Comparison of ENCODE assay signal across 10 cellular contexts in genomic region chr6:125957391-125957693, GRCh38. TPM values are rescaled to one million over a fixed set of nuclear protein-coding genes. Genes with fewer than 3 reads are reported as not detected.
A peak's percentile ranks its signal among the peaks of the same experiment; 100 is the strongest.
DNase-seq lines count a peak whose midpoint lies in the region; ATAC-seq, FAIRE-seq and TF ChIP-seq lines count a peak whose summit lies in the region.
"Had no signal": no experiment of that assay in that cellular context is flagged by ENCODE, and none has a peak within 500 bp of the region (broad histone marks: within the 10 kb centered on the region; RNA-seq: fewer than 3 reads in every experiment).

No MANE protein-coding gene starts in this region.

- H3K27me3 ChIP-seq in HAP-1 (ENCODE audit: low read depth) = no peaks in the 10 kb centered on the region
- H3K27me3 ChIP-seq in ascending aorta = no peaks in the 10 kb centered on the region
- H3K27me3 ChIP-seq in keratinocyte (ENCODE audit: control insufficient read depth, extremely low read depth, insufficient read depth, low read length) = no peaks in the 10 kb centered on the region

- peak overlapping the region; percentile 88 for H3K9ac ChIP-seq in keratinocyte (ENCODE audit: control insufficient read depth, extremely low read depth, insufficient read depth, low read length)

- H3K4me2 ChIP-seq in keratinocyte (ENCODE audit: control insufficient read depth, extremely low read depth, insufficient read depth, low read depth, low read length) = peak overlapping the region; percentile 97

- H2AFZ ChIP-seq in keratinocyte (ENCODE audit: control insufficient read depth, low read length) = peak overlapping the region; percentile 95

- no peaks in the 10 kb centered on the region for H4K20me1 ChIP-seq in keratinocyte (ENCODE audit: control insufficient read depth, extremely low read depth, insufficient read depth, low read length)

- H3K4me1 ChIP-seq in HAP-1 (peaks cover 12% of the 10 kb centered on the region), ascending aorta (peaks cover 0 to 10% of the 10 kb centered on the region in 2 donors), keratinocyte (ENCODE audit: control insufficient read depth, extremely low read depth, insufficient read depth, low read length) (peaks cover 16% of the 10 kb centered on the region)

- ATAC-seq in GM19455 (IDR thresholded peaks at IDR 0.05; ENCODE audit: unreplicated experiment) = no peak

- H3K27ac ChIP-seq in ascending aorta = peak overlapping the region; percentile 79 to 93
- H3K27ac ChIP-seq in keratinocyte (ENCODE audit: control insufficient read depth, insufficient read depth, low read length) = peak overlapping the region; percentile 78

- H3K9me1 ChIP-seq in keratinocyte (ENCODE audit: control insufficient read depth, extremely low read depth, insufficient read depth, low read length) = no peaks in the 10 kb centered on the region

- in situ Hi-C loops in HAP-1 (cut with MboI; ENCODE audit: low sequenced_read_pairs) = loop anchor here (10.0 kb wide), 1 partner anchor 173 kb away; no protein-coding TSS in a partner anchor

- intact Hi-C loops in ascending aorta (cut with DNase I) = loop anchor here (2.0 to 10.0 kb wide), 3 partner anchors 177 to 647 kb away; no protein-coding TSS in a partner anchor

- dilution Hi-C loops in keratinocyte (cut with MboI; ENCODE audit: extremely low pct_ligation_motif_present, low sequenced_read_pairs) = no loop called here

- TF ChIP-seq CTCF in ascending aorta (IDR thresholded peaks at IDR 0.05) (no peak), keratinocyte (optimal IDR thresholded peaks at IDR 0.05 in 1 of 3, IDR thresholded peaks at IDR 0.05 in 1 of 3, conservative IDR thresholded peaks at IDR 0.05 in 1 of 3; ENCODE audit: extremely low read depth in 1 of 3, insufficient read depth in 2 of 3, low read length in 3 of 3) (no peak)

- DNase-seq in HAP-1 (ENCODE audit: low spot score in 2 of 2) = no peak
- no peak for DNase-seq in ascending aorta (ENCODE audit: low spot score in 2 of 2)
- no peak for DNase-seq in keratinocyte (ENCODE audit: low read depth, low spot score)
- peak; percentile 76 for DNase-seq in superior temporal gyrus (ENCODE audit: extremely low spot score)
- DNase-seq in effector CD4-positive, alpha-beta T cell = no peak
- DNase-seq in urothelium cell line (ENCODE audit: low spot score) = no peak
- DNase-seq in NCI-H526 treated with DMSO at 0.1 percent for 48 hours (lab: John Stamatoyannopoulos, UW) = no peak
- DNase-seq: naive B cell; stimulated activated naive CD4-positive, alpha-beta T cell treated with Interleukin-2 at 50 U/mL for 16 hours had no signal

- no peaks in the 10 kb centered on the region for H3K79me2 ChIP-seq in keratinocyte (ENCODE audit: control insufficient read depth, insufficient read depth, low read length)

- H3K9me3 ChIP-seq in HAP-1 (no peaks in the 10 kb centered on the region), ascending aorta (no peaks in the 10 kb centered on the region), keratinocyte (ENCODE audit: control insufficient read depth, low read depth, low read length) (no peaks in the 10 kb centered on the region)

- H3K36me3 ChIP-seq in HAP-1 (replicated peaks) (no peaks in the 10 kb centered on the region; the same call in 1 of the 2 replicates), ascending aorta (no peaks in the 10 kb centered on the region), keratinocyte (ENCODE audit: control insufficient read depth in 2 of 2, extremely low read depth in 1 of 2, insufficient read depth in 2 of 2, low read length in 2 of 2) (no peaks in the 10 kb centered on the region)

- FAIRE-seq in keratinocyte (lab: Jason Lieb, UNC) (no peak), urothelium cell line (lab: Jason Lieb, UNC) (no peak)

- H3K4me3 ChIP-seq in HAP-1 = peak overlapping the region; percentile 79
- peak overlapping the region; percentile 87 to 91 for H3K4me3 ChIP-seq in ascending aorta
- H3K4me3 ChIP-seq in keratinocyte (ENCODE audit: control insufficient read depth in 2 of 3, extremely low read depth in 1 of 3, insufficient read depth in 2 of 3, low read depth in 1 of 3, low read length in 3 of 3) = peak overlapping the region; percentile 81

RNA-seq across cellular contexts. Expression of gene HINT3, which starts 0.8 kb away (rescaled TPM):
- 5.2 TPM for total RNA-seq in ascending aorta
- polyA plus RNA-seq in keratinocyte = 1.5 to 3.9 TPM (median 2.9 TPM) in 3 replicates
- 39.6 TPM for polyA plus RNA-seq in keratinocyte (2011; ENCODE audit: low read depth)
- 3.5 and 4.5 TPM in 2 replicates for polyA plus RNA-seq in keratinocyte (2011; cell fraction: cytosol; rRNA removed)
- polyA plus RNA-seq in keratinocyte (2011; cell fraction: nucleus; rRNA removed) = 1.9 TPM in 2 replicates
- 7.4 and 19.7 TPM in 2 replicates for polyA plus RNA-seq in keratinocyte (2012; ENCODE audit: low replicate concordance)
- 0.52 to 1.4 TPM (median 0.99 TPM) in 3 replicates for polyA minus RNA-seq in keratinocyte
- polyA minus RNA-seq in keratinocyte (2011; cell fraction: cytosol; rRNA and poly(A)+ RNA removed) = 6.7 TPM
- polyA minus RNA-seq in keratinocyte (2011; cell fraction: nucleus; rRNA and poly(A)+ RNA removed) = 1.9 and 3.3 TPM in 2 replicates

RNA-seq across cellular contexts. Expression of gene TRMT11, which starts 29.0 kb away (rescaled TPM):
- total RNA-seq in ascending aorta = 44.6 TPM
- polyA plus RNA-seq in keratinocyte = 14.7 to 23.0 TPM (median 15.0 TPM) in 3 replicates
- 14.9 TPM for polyA plus RNA-seq in keratinocyte (2011; ENCODE audit: low read depth)
- 11.9 and 20.6 TPM in 2 replicates for polyA plus RNA-seq in keratinocyte (2011; cell fraction: cytosol; rRNA removed)
- polyA plus RNA-seq in keratinocyte (2011; cell fraction: nucleus; rRNA removed) = 23.0 and 33.3 TPM in 2 replicates
- polyA plus RNA-seq in keratinocyte (2012; ENCODE audit: low replicate concordance) = 10.7 and 13.5 TPM in 2 replicates
- 1.1 to 30.8 TPM (median 9.2 TPM) in 3 replicates for polyA minus RNA-seq in keratinocyte
- polyA minus RNA-seq in keratinocyte (2011; cell fraction: cytosol; rRNA and poly(A)+ RNA removed) = 6.5 TPM
- 19.7 and 29.3 TPM in 2 replicates for polyA minus RNA-seq in keratinocyte (2011; cell fraction: nucleus; rRNA and poly(A)+ RNA removed)
